In genomic region chr12:96212456-96213375, GRCh38 we compare ENCODE assay signal across 11 cellular contexts. TPM values are rescaled to one million over a fixed set of nuclear protein-coding genes. Genes with fewer than 3 reads are reported as not detected.
DNase-seq lines count a peak whose midpoint lies in the region; ATAC-seq and TF ChIP-seq lines count a peak whose summit lies in the region.
"Had no signal": no experiment of that assay in that cellular context is flagged by ENCODE, and none has a peak within 500 bp of the region (broad histone marks: within the 10 kb centered on the region; RNA-seq: fewer than 3 reads in every experiment).

No MANE protein-coding gene starts in this region.

- TF ChIP-seq CTCF in esophagus squamous epithelium (IDR thresholded peaks at IDR 0.05), result no peak

- H3K4me3 Mint-ChIP-seq in activated T-cell treated with anti-CD3 and anti-CD28 coated beads, Interleukin-2, amount 50 U/mL, for 24 hours, result peak overlapping the region; percentile 58
- peak overlapping the region; percentile 36 for H3K4me3 Mint-ChIP-seq in stimulated activated effector memory CD8-positive, alpha-beta T cell treated with anti-CD3 and anti-CD28 coated beads, Interleukin-12 subunit alpha, Interleukin-12 subunit beta, amount 100 ng/mL, for 72 hours
- H3K4me3 Mint-ChIP-seq: type B pancreatic cell had no signal

- H3K4me3 ChIP-seq in esophagus squamous epithelium, result peak overlapping the region in 1 of 4 donors; percentile 13

- no peaks in the 10 kb centered on the region for H3K27me3 ChIP-seq in esophagus squamous epithelium

- peaks cover 0 to 21% (median 0%) of the 10 kb centered on the region in 3 donors for H3K36me3 ChIP-seq in esophagus squamous epithelium

- H3K27ac Mint-ChIP-seq in activated T-cell treated with anti-CD3 and anti-CD28 coated beads, Interleukin-2, amount 50 U/mL, for 24 hours, result peak overlapping the region; percentile 88
- H3K27ac Mint-ChIP-seq in stimulated activated effector memory CD8-positive, alpha-beta T cell treated with anti-CD3 and anti-CD28 coated beads, Interleukin-12 subunit alpha, Interleukin-12 subunit beta, amount 100 ng/mL, for 72 hours, result peak overlapping the region; percentile 84
- H3K27ac Mint-ChIP-seq: type B pancreatic cell had no signal

- peak overlapping the region in 3 of 4 donors; percentile 30 to 73 (median 62) for H3K27ac ChIP-seq in esophagus squamous epithelium

- peak; percentile 32 for DNase-seq in activated T-cell treated with anti-CD3 and anti-CD28 coated beads, Interleukin-2, amount 50 U/mL, for 24 hours
- DNase-seq in activated T-cell treated with anti-CD3 and anti-CD28 coated beads, Interleukin-2, amount 50 U/mL, for 1 hour, result no peak
- DNase-seq in UCSD-AML1 (lab: John Stamatoyannopoulos, UW; ENCODE audit: unreplicated experiment) (peak; percentile 16), esophagus squamous epithelium (lab: John Stamatoyannopoulos, UW) (no peak), kidney glomerular epithelial cell (lab: John Stamatoyannopoulos, UW) (no peak), NCI-H1417 (lab: John Stamatoyannopoulos, UW) (no peak)
- no peak for DNase-seq in stimulated activated effector memory CD8-positive, alpha-beta T cell treated with anti-CD3 and anti-CD28 coated beads, Interleukin-12 subunit alpha, Interleukin-12 subunit beta, amount 100 ng/mL, for 72 hours (ENCODE audit: low spot score in 2 of 2)
- DNase-seq: NCI-H2107, SHP77 had no signal

- H3K9me3 ChIP-seq in esophagus squamous epithelium, result no peaks in the 10 kb centered on the region

- ATAC-seq in stimulated activated effector memory CD8-positive, alpha-beta T cell treated with anti-CD3 and anti-CD28 coated beads, Interleukin-12 subunit alpha, Interleukin-12 subunit beta, amount 100 ng/mL, for 72 hours, result peak; percentile 49
- no peak for ATAC-seq in HG03521 (IDR thresholded peaks at IDR 0.05; ENCODE audit: unreplicated experiment)

- intact Hi-C loops in esophagus squamous epithelium (cut with DNase I), result loop anchor here (5.0 kb wide), 1 partner anchor 150 kb away; no protein-coding TSS in a partner anchor

- peaks cover 49% of the 10 kb centered on the region for H3K36me3 Mint-ChIP-seq in activated T-cell treated with anti-CD3 and anti-CD28 coated beads, Interleukin-2, amount 50 U/mL, for 24 hours (ENCODE audit: low read depth)
- H3K36me3 Mint-ChIP-seq in stimulated activated effector memory CD8-positive, alpha-beta T cell treated with anti-CD3 and anti-CD28 coated beads, Interleukin-12 subunit alpha, Interleukin-12 subunit beta, amount 100 ng/mL, for 72 hours, result peaks cover 61% of the 10 kb centered on the region

- H3K27me3 Mint-ChIP-seq in activated T-cell treated with anti-CD3 and anti-CD28 coated beads, Interleukin-2, amount 50 U/mL, for 24 hours, result no peaks in the 10 kb centered on the region
- H3K27me3 Mint-ChIP-seq: type B pancreatic cell had no signal

- 67 to 76% methylated on average over 10 of the region's 10 CpGs for WGBS in esophagus squamous epithelium, 2 donors

- H3K4me1 ChIP-seq in esophagus squamous epithelium, result peaks cover 28 to 100% (median 80%) of the 10 kb centered on the region in 3 donors

- no peak for TF ChIP-seq POLR2A in esophagus squamous epithelium (IDR thresholded peaks at IDR 0.05)

- peaks cover 85% of the 10 kb centered on the region for H3K4me1 Mint-ChIP-seq in activated T-cell treated with anti-CD3 and anti-CD28 coated beads, Interleukin-2, amount 50 U/mL, for 24 hours (ENCODE audit: low read depth)
- peaks cover 85% of the 10 kb centered on the region for H3K4me1 Mint-ChIP-seq in stimulated activated effector memory CD8-positive, alpha-beta T cell treated with anti-CD3 and anti-CD28 coated beads, Interleukin-12 subunit alpha, Interleukin-12 subunit beta, amount 100 ng/mL, for 72 hours

- H3K9me3 Mint-ChIP-seq in activated T-cell treated with anti-CD3 and anti-CD28 coated beads, Interleukin-2, amount 50 U/mL, for 24 hours, result no peaks in the 10 kb centered on the region
- no peaks in the 10 kb centered on the region for H3K9me3 Mint-ChIP-seq in stimulated activated effector memory CD8-positive, alpha-beta T cell treated with anti-CD3 and anti-CD28 coated beads, Interleukin-12 subunit alpha, Interleukin-12 subunit beta, amount 100 ng/mL, for 72 hours
- H3K9me3 Mint-ChIP-seq: type B pancreatic cell had no signal

RNA-seq across cellular contexts. Expression of gene ELK3, which starts 18.5 kb away (rescaled TPM):
- total RNA-seq in esophagus squamous epithelium, result 10 to 100 TPM; 24.8 to 44.0 (median 34.8) TPM

Comparison
In these comparisons a context has a peak if more than half of its experiments do, and no peak if none do; other contexts are left out.
1. DNase-seq: peak in activated T-cell treated with anti-CD3 and anti-CD28 coated beads, Interleukin-2, amount 50 U/mL, for 24 hours (single experiment) and UCSD-AML1 (single experiment); none in activated T-cell treated with anti-CD3 and anti-CD28 coated beads, Interleukin-2, amount 50 U/mL, for 1 hour (single experiment), esophagus squamous epithelium (single experiment), stimulated activated effector memory CD8-positive, alpha-beta T cell treated with anti-CD3 and anti-CD28 coated beads, Interleukin-12 subunit alpha, Interleukin-12 subunit beta, amount 100 ng/mL, for 72 hours (0 of 2), kidney glomerular epithelial cell (single experiment) and NCI-H1417 (0 of 3).